In the genomic region with DNA sequence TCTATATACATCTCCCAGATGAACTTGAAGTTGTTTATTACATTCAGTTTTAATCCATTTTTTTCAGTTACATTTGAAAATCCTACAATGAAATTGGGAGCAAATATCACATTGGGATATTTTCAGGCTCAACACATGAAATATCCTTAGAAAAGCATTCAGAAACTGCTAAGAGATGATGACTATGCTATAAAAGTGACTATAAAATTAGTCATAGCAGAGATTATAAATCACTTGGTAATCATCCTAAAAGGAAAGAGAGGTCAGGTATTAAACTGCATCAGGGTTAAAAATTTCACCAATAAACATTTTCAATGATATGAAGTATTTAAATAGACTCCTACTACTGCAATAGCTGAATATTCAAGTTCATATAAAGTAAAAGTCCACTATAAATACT, we compare ENCODE assay signal across 18 cellular contexts.
"Had no signal": no experiment of that assay in that cellular context is flagged by ENCODE, and none has a peak within 500 bp of the region (broad histone marks: within the 10 kb centered on the region; RNA-seq: fewer than 3 reads in every experiment).

No MANE protein-coding gene starts in this region.

- DNase-seq: colonic mucosa; dermis blood vessel endothelial cell; erythroblast; foreskin melanocyte; head of caudate nucleus; mucosa of descending colon; naive thymus-derived CD8-positive, alpha-beta T cell; spleen; stimulated activated CD4-positive, alpha-beta T cell treated with anti-CD3 and anti-CD28 coated beads, Interleukin-15, amount 100 ng/mL, for 24 hours; stimulated activated CD4-positive, alpha-beta T cell treated with anti-CD3 and anti-CD28 coated beads, Interleukin-1b, Interleukin-23, amount 100 ng/mL, for 48 hours; stimulated activated CD4-positive, alpha-beta T cell treated with anti-CD3 and anti-CD28 coated beads, Interleukin-4, amount 100 ng/mL, for 4 hours; stimulated activated naive B cell treated with anti-CD40 and anti-IgM and Interleukin-4, amounts not matched to agents 10 μg/mL and 1 μg/mL and 100 μg/mL, for 72 hours; stimulated activated naive CD8-positive, alpha-beta T cell treated with anti-CD3 and anti-CD28 coated beads, Interleukin-15, amount 100 ng/mL, for 72 hours; testis had no signal

- H3K4me2 ChIP-seq: hepatocyte had no signal

- H3K27ac ChIP-seq: colonic mucosa, hepatocyte, neutrophil, spleen, testis, tibial nerve had no signal

- H3K4me3 ChIP-seq: colonic mucosa, hepatocyte, mucosa of descending colon, spleen, testis, tibial nerve had no signal

- H3K36me3 ChIP-seq: colonic mucosa, neutrophil, spleen, tibial nerve had no signal

- H2AFZ ChIP-seq: hepatocyte had no signal

- H3K79me2 ChIP-seq: hepatocyte had no signal

- ATAC-seq: mucosa of descending colon; naive thymus-derived CD8-positive, alpha-beta T cell; sciatic nerve; stimulated activated naive B cell treated with anti-CD40 and anti-IgM and Interleukin-4, amounts not matched to agents 10 μg/mL and 1 μg/mL and 100 μg/mL, for 72 hours; stimulated activated naive CD8-positive, alpha-beta T cell treated with anti-CD3 and anti-CD28 coated beads, Interleukin-15, amount 100 ng/mL, for 72 hours had no signal

- H3K27me3 ChIP-seq: colonic mucosa, hepatocyte, neutrophil, spleen, testis, tibial nerve had no signal

- H3K4me1 ChIP-seq: colonic mucosa, spleen, testis, tibial nerve had no signal

- H3K9me3 ChIP-seq: colonic mucosa, mucosa of descending colon, neutrophil, spleen, testis, tibial nerve had no signal
